In genomic region chr3:124032351-124032880, GRCh38 we compare ENCODE assay signal across 8 cellular contexts. TPM values are rescaled to one million over a fixed set of nuclear protein-coding genes. Genes with fewer than 3 reads are reported as not detected.
A peak's percentile ranks its signal among the peaks of the same experiment; 100 is the strongest.
DNase-seq lines count a peak whose midpoint lies in the region; ATAC-seq and TF ChIP-seq lines count a peak whose summit lies in the region.

No MANE protein-coding gene starts in this region.

- H3K9me3 Mint-ChIP-seq in T-helper 1 cell treated with Interleukin-12 subunit alpha and Interleukin-12 subunit beta and Interleukin-4 antibody, amounts not matched to agents 30 μg/mL and 1 μg/mL, for 36 hours: no peaks in the 10 kb centered on the region

- TF ChIP-seq CTCF in choroid plexus epithelial cell (conservative IDR thresholded peaks at IDR 0.05; ENCODE audit: low read depth, low read length): no peak
- TF ChIP-seq CTCF in liver (IDR thresholded peaks at IDR 0.05; ENCODE audit: low read depth, low read length, missing input control): no peak

- peaks cover 2 to 15% (median 9%) of the 10 kb centered on the region in 4 donors for H3K4me1 ChIP-seq in liver (ENCODE audit: control insufficient read depth in 4 of 4, insufficient read depth in 4 of 4, low read length in 3 of 4)

- H3K9ac ChIP-seq in liver (ENCODE audit: low read depth in 1 of 2, low read length in 2 of 2): peak overlapping the region in 1 of 2 donors; percentile 1

- WGBS in liver: 16% methylated on average over 29 of the region's 29 CpGs

- H3K27me3 Mint-ChIP-seq in T-helper 1 cell treated with Interleukin-12 subunit alpha and Interleukin-12 subunit beta and Interleukin-4 antibody, amounts not matched to agents 30 μg/mL and 1 μg/mL, for 36 hours (ENCODE audit: low read depth): peaks cover 32% of the 10 kb centered on the region

- no peak for ATAC-seq in HG03442 (IDR thresholded peaks at IDR 0.05; ENCODE audit: unreplicated experiment)

- H3K27ac ChIP-seq in liver (ENCODE audit: low read depth in 1 of 2, low read length in 2 of 2) (peak overlapping the region; percentile 9 to 32), temporal lobe (ENCODE audit: low read depth, low read length) (peak overlapping the region; percentile 8)

- H3K9me3 ChIP-seq in liver (ENCODE audit: control insufficient read depth in 4 of 4, low read length in 3 of 4): no peaks in the 10 kb centered on the region

- peak overlapping the region; percentile 81 for H3K4me3 Mint-ChIP-seq in T-helper 1 cell treated with Interleukin-12 subunit alpha and Interleukin-12 subunit beta and Interleukin-4 antibody, amounts not matched to agents 30 μg/mL and 1 μg/mL, for 36 hours

- no peaks in the 10 kb centered on the region for H3K36me3 ChIP-seq in liver (ENCODE audit: control insufficient read depth in 4 of 4, insufficient read depth in 3 of 4, low read depth in 1 of 4, low read length in 3 of 4)

- no peak for DNase-seq in T-helper 1 cell
- peak; percentile 94 for DNase-seq in NCI-H69 (lab: John Stamatoyannopoulos, UW)
- peak; percentile 39 for DNase-seq in choroid plexus epithelial cell (ENCODE audit: low read depth)
- DNase-seq in cerebellar nuclear complex (lab: John Stamatoyannopoulos, UW): no peak

- no peak for TF ChIP-seq RAD21 in liver (IDR thresholded peaks at IDR 0.05)

- H3K4me3 ChIP-seq in choroid plexus epithelial cell (ENCODE audit: low read depth, low read length): peak overlapping the region; percentile 58
- H3K4me3 ChIP-seq in liver (ENCODE audit: low read depth in 1 of 3, low read length in 3 of 3): peak overlapping the region; percentile 8 to 79 (median 23)

- no peaks in the 10 kb centered on the region for H3K36me3 Mint-ChIP-seq in T-helper 1 cell treated with Interleukin-12 subunit alpha and Interleukin-12 subunit beta and Interleukin-4 antibody, amounts not matched to agents 30 μg/mL and 1 μg/mL, for 36 hours (ENCODE audit: low read depth)

- peaks cover 0 to 7% (median 0%) of the 10 kb centered on the region in 4 donors for H3K27me3 ChIP-seq in liver (ENCODE audit: control insufficient read depth in 4 of 4, insufficient read depth in 4 of 4, low read length in 3 of 4)

- H3K27ac Mint-ChIP-seq in T-helper 1 cell treated with Interleukin-12 subunit alpha and Interleukin-12 subunit beta and Interleukin-4 antibody, amounts not matched to agents 30 μg/mL and 1 μg/mL, for 36 hours: no peak overlapping the region

- peaks cover 11% of the 10 kb centered on the region for H3K4me1 Mint-ChIP-seq in T-helper 1 cell treated with Interleukin-12 subunit alpha and Interleukin-12 subunit beta and Interleukin-4 antibody, amounts not matched to agents 30 μg/mL and 1 μg/mL, for 36 hours (ENCODE audit: low read depth)

TF ChIP-seq in liver, 16 proteins besides CTCF, POLR2A, EP300 and RAD21:
- TF ChIP-seq RXRA (IDR thresholded peaks at IDR 0.05) (no peak), SP1 (IDR thresholded peaks at IDR 0.05) (no peak), TAF1 (conservative IDR thresholded peaks at IDR 0.05) (no peak), HNF4G (IDR thresholded peaks at IDR 0.05) (no peak), NR2F2 (IDR thresholded peaks at IDR 0.05) (no peak), REST (IDR thresholded peaks at IDR 0.05) (no peak)

RNA-seq across cellular contexts. Expression of gene KALRN, which starts 0.8 kb away (rescaled TPM):
- total RNA-seq in liver (10 to 100 TPM; 15.7 to 37.6 TPM), temporal lobe (151 TPM)
- 1 to 10 TPM; 7.6 to 8.2 TPM for polyA plus RNA-seq in liver

RNA-seq across cellular contexts. Expression of gene ROPN1, which starts 40.5 kb away (rescaled TPM):
- total RNA-seq in liver (not detected), temporal lobe (not detected)
- polyA plus RNA-seq in liver: not detected

Comparison
In these comparisons a context has a peak if more than half of its experiments do, and no peak if none do; other contexts are left out.
1. DNase-seq: peak in NCI-H69 (single experiment) and choroid plexus epithelial cell (single experiment); none in T-helper 1 cell (0 of 5) and cerebellar nuclear complex (0 of 2).